In the genomic region with DNA sequence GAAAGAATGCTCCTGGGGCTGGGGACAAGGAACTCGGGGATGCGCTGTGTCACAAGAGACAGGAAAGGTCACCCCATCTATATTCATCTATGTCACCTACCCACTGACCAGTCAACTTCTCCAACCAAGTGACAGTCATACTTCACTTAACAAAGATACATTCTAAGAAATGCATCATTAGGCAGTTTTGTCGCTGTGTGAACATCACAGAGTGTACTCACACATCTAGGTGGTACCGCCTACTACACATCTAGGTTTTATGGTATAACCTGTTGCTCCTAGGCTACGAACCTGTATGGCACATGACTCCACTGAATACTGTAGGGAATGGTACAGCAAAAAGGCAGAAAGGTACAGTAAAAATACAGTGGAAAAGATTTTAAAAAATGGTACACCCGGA, we compare ENCODE assay signal across 16 cellular contexts. TPM values are rescaled to one million over a fixed set of nuclear protein-coding genes. Genes with fewer than 3 reads are reported as not detected.
A peak's percentile ranks its signal among the peaks of the same experiment; 100 is the strongest.
DNase-seq lines count a peak whose midpoint lies in the region; ATAC-seq and TF ChIP-seq lines count a peak whose summit lies in the region.
"Had no signal": no experiment of that assay in that cellular context is flagged by ENCODE, and none has a peak within 500 bp of the region (broad histone marks: within the 10 kb centered on the region; RNA-seq: fewer than 3 reads in every experiment).

No MANE protein-coding gene starts in this region.

- peaks cover 0 to 9% (median 0%) of the 10 kb centered on the region in 4 donors for H3K9me3 ChIP-seq in tibial nerve
- H3K9me3 ChIP-seq: SJSA1 had no signal

- H3K27ac ChIP-seq in tibial nerve, result no peak overlapping the region
- H3K27ac ChIP-seq: SJSA1 had no signal

- TF ChIP-seq CTCF in neural crest cell (conservative IDR thresholded peaks at IDR 0.05) (no peak), type B pancreatic cell (conservative IDR thresholded peaks at IDR 0.05) (no peak), tibial nerve (IDR thresholded peaks at IDR 0.05) (no peak)

- WGBS in tibial nerve, 2 donors, result 87 to 90% methylated on average over 6 of the region's 6 CpGs

- no peak for TF ChIP-seq POLR2A in tibial nerve (IDR thresholded peaks at IDR 0.05)

- H3K4me1 ChIP-seq in tibial nerve, result peaks cover 0 to 17% (median 3%) of the 10 kb centered on the region in 4 donors

- H3K4me1 Mint-ChIP-seq in activated T-helper 17 cell treated with anti-CD3 and anti-CD28 coated beads, Interleukin-2, amount 50 U/mL, for 72 hours, result peaks cover 8% of the 10 kb centered on the region
- peaks cover 0 to 29% of the 10 kb centered on the region in 2 donors for H3K4me1 Mint-ChIP-seq in effector memory CD8-positive, alpha-beta T cell (ENCODE audit: low read depth in 2 of 2)
- peaks cover 61% of the 10 kb centered on the region for H3K4me1 Mint-ChIP-seq in neural crest cell
- peaks cover 21% of the 10 kb centered on the region for H3K4me1 Mint-ChIP-seq in type B pancreatic cell (ENCODE audit: unreplicated experiment)

- DNase-seq in effector memory CD8-positive, alpha-beta T cell, result no peak
- DNase-seq in neural crest cell (ENCODE audit: low read depth, low spot score) (no peak), type B pancreatic cell (ENCODE audit: extremely low spot score, unreplicated experiment) (no peak), AG20443 (ENCODE audit: low spot score) (no peak), tibial nerve (ENCODE audit: low spot score in 2 of 2) (no peak)
- DNase-seq: CD4-positive, alpha-beta T cell; Karpas-422; MV-4-11; NCI-H1694; NCI-H2081 treated with DMSO at 0.1 percent for 48 hours; NCI-H524 treated with DMSO at 0.1 percent for 48 hours; NCI-H82; Peyer's patch had no signal

- peak overlapping the region; percentile 45 for H3K27ac Mint-ChIP-seq in activated T-helper 17 cell treated with anti-CD3 and anti-CD28 coated beads, Interleukin-2, amount 50 U/mL, for 72 hours
- peak overlapping the region in 1 of 2 donors; percentile 92 for H3K27ac Mint-ChIP-seq in effector memory CD8-positive, alpha-beta T cell
- H3K27ac Mint-ChIP-seq in neural crest cell (ENCODE audit: unreplicated experiment), result peak overlapping the region; percentile 97
- H3K27ac Mint-ChIP-seq in type B pancreatic cell, result no peak overlapping the region
- H3K27ac Mint-ChIP-seq: CD4-positive, alpha-beta T cell had no signal

- H3K4me3 ChIP-seq in tibial nerve, result no peak overlapping the region
- H3K4me3 ChIP-seq: Peyer's patch, SJSA1 had no signal

- peaks cover 3% of the 10 kb centered on the region for H3K27me3 Mint-ChIP-seq in activated T-helper 17 cell treated with anti-CD3 and anti-CD28 coated beads, Interleukin-2, amount 50 U/mL, for 72 hours
- peaks cover 4 to 6% of the 10 kb centered on the region in 2 donors for H3K27me3 Mint-ChIP-seq in effector memory CD8-positive, alpha-beta T cell
- H3K27me3 Mint-ChIP-seq in neural crest cell (ENCODE audit: low read depth) (peaks cover 18% of the 10 kb centered on the region), type B pancreatic cell (peaks cover 48% of the 10 kb centered on the region)

- H3K27me3 ChIP-seq in tibial nerve, result peaks cover 0 to 6% of the 10 kb centered on the region in 2 donors
- H3K27me3 ChIP-seq: Peyer's patch, SJSA1 had no signal

- no peaks in the 10 kb centered on the region for H3K9me3 Mint-ChIP-seq in activated T-helper 17 cell treated with anti-CD3 and anti-CD28 coated beads, Interleukin-2, amount 50 U/mL, for 72 hours
- peaks cover 7 to 10% of the 10 kb centered on the region in 2 donors for H3K9me3 Mint-ChIP-seq in effector memory CD8-positive, alpha-beta T cell
- H3K9me3 Mint-ChIP-seq in neural crest cell, result peaks cover 3% of the 10 kb centered on the region
- H3K9me3 Mint-ChIP-seq in type B pancreatic cell, result peaks cover 18% of the 10 kb centered on the region

- no peaks in the 10 kb centered on the region for H3K36me3 ChIP-seq in tibial nerve
- H3K36me3 ChIP-seq: Peyer's patch, SJSA1 had no signal

- H3K4me3 Mint-ChIP-seq in activated T-helper 17 cell treated with anti-CD3 and anti-CD28 coated beads, Interleukin-2, amount 50 U/mL, for 72 hours, result peak overlapping the region; percentile 45
- H3K4me3 Mint-ChIP-seq in effector memory CD8-positive, alpha-beta T cell, result peak overlapping the region in 1 of 2 donors; percentile 76
- H3K4me3 Mint-ChIP-seq in neural crest cell, result peak overlapping the region; percentile 84
- peak overlapping the region; percentile 10 for H3K4me3 Mint-ChIP-seq in type B pancreatic cell
- H3K4me3 Mint-ChIP-seq: CD4-positive, alpha-beta T cell had no signal

- no peak for TF ChIP-seq EP300 in tibial nerve (IDR thresholded peaks at IDR 0.05)

- ATAC-seq in activated T-helper 17 cell treated with anti-CD3 and anti-CD28 coated beads, Interleukin-2, amount 50 U/mL, for 72 hours (replicated peaks), result peak; percentile 62
- peak; percentile 24 for ATAC-seq in effector memory CD8-positive, alpha-beta T cell (replicated peaks)
- ATAC-seq in GM19452 (IDR thresholded peaks at IDR 0.05; ENCODE audit: unreplicated experiment), result no peak

- peaks cover 3% of the 10 kb centered on the region for H3K36me3 Mint-ChIP-seq in activated T-helper 17 cell treated with anti-CD3 and anti-CD28 coated beads, Interleukin-2, amount 50 U/mL, for 72 hours (ENCODE audit: low read depth)
- peaks cover 16% of the 10 kb centered on the region for H3K36me3 Mint-ChIP-seq in effector memory CD8-positive, alpha-beta T cell (ENCODE audit: insufficient read depth)
- H3K36me3 Mint-ChIP-seq in neural crest cell (ENCODE audit: low read depth), result peaks cover 11% of the 10 kb centered on the region
- peaks cover 3% of the 10 kb centered on the region for H3K36me3 Mint-ChIP-seq in type B pancreatic cell

RNA-seq across cellular contexts. Expression of a gene that starts 3.8 kb away (rescaled TPM):
- 10 to 100 TPM in 1 of 2 donors, 1 to 10 TPM in 1; 8.4 to 25.5 TPM for total RNA-seq in activated T-helper 17 cell treated with anti-CD3 and anti-CD28 coated beads, Interleukin-2, amount 50 U/mL, for 72 hours
- total RNA-seq in neural crest cell, result 81.4 and 82.4 TPM in 2 replicates
- total RNA-seq in type B pancreatic cell (ENCODE audit: low replicate concordance), result 5.2 and 31.6 TPM in 2 replicates
- total RNA-seq in tibial nerve, result 10 to 100 TPM in 1 of 4 donors, 1 to 10 TPM in 1, under 1 TPM in 2; 0.78 to 10.5 (median 1.2) TPM
